In the genomic region with DNA sequence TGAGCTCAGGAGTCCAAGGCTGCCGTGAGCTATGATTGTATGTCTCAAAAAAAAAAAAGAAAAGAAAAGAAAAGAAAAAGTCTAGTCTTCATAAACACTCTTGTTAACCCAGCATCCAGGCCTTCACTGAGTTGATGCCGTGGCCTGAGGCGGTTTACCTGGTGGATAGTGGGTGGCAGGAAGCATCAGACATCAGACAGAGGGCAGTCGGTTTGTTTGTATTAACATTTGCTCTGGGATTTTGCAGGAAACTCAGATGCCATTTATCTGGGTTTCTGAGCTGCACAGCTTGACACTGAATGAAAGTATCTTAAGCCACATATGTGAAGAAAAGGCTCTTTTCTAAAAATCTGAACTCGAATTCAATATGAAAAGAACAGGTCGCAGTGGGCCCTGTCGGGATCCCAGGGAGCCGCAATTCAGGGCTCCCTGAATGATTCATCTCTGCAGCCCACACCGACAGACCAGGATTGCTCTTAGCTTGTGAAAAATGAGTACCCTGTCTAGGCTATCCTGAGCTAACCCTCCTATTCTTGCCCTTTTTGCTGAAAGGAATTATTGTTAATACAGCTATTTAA, we compare ENCODE assay signal across 8 cellular contexts. TPM values are rescaled to one million over a fixed set of nuclear protein-coding genes. Genes with fewer than 3 reads are reported as not detected.
DNase-seq lines count a peak whose midpoint lies in the region; ATAC-seq and TF ChIP-seq lines count a peak whose summit lies in the region.

No MANE protein-coding gene starts in this region.

- TF ChIP-seq CTCF in dorsolateral prefrontal cortex (IDR thresholded peaks at IDR 0.05 in 54 of 56, conservative IDR thresholded peaks at IDR 0.05 in 2 of 56; ENCODE audit: low read depth in 1 of 56, partially characterized antibody in 56 of 56): no peak

- no peaks in the 10 kb centered on the region for H3K9me3 ChIP-seq in neuron (ENCODE audit: low read length)

- H3K27ac ChIP-seq in dorsolateral prefrontal cortex: peak overlapping the region in 56 of 59 donors; percentile 9 to 90 (median 74)

- ATAC-seq in HG02938 (IDR thresholded peaks at IDR 0.05; ENCODE audit: unreplicated experiment) (no peak), sciatic nerve (no peak)

- H3K4me1 ChIP-seq in neuron (ENCODE audit: insufficient read depth, low read length): peaks cover 24% of the 10 kb centered on the region

- no peak overlapping the region for H2AFZ ChIP-seq in neuron (ENCODE audit: low read depth, low read length)

- H3K4me3 ChIP-seq in dorsolateral prefrontal cortex (peak overlapping the region in 56 of 59 donors; percentile 43 to 93 (median 70)), neuron (ENCODE audit: low read length) (peak overlapping the region; percentile 4)

- no peaks in the 10 kb centered on the region for H3K36me3 ChIP-seq in neuron (ENCODE audit: insufficient read depth, low read length)

- intact Hi-C loops in dorsolateral prefrontal cortex (cut with DNase I) (no loop called here), sciatic nerve (cut with DNase I) (no loop called here)

- peak; percentile 74 for DNase-seq in DMS53 (lab: John Stamatoyannopoulos, UW)
- DNase-seq in NCI-H69 (lab: John Stamatoyannopoulos, UW): peak; percentile 79
- DNase-seq in dorsolateral prefrontal cortex: no peak
- no peak for DNase-seq in sciatic nerve (ENCODE audit: low spot score)
- DNase-seq in NCI-H446 (lab: John Stamatoyannopoulos, UW): no peak
- DNase-seq in AG08395 (ENCODE audit: low spot score): no peak

- H3K27me3 ChIP-seq in dorsolateral prefrontal cortex: no peaks in the 10 kb centered on the region
- peaks cover 30% of the 10 kb centered on the region for H3K27me3 ChIP-seq in neuron (ENCODE audit: insufficient read depth, low read length)

RNA-seq across cellular contexts. Expression of a gene that starts 1.1 kb away (rescaled TPM):
- total RNA-seq in dorsolateral prefrontal cortex (100 to 1,000 TPM in 1 of 120 experiments, 10 to 100 TPM in 119; 17.7 to 114 (median 61.1) TPM), sciatic nerve (1.8 TPM)

RNA-seq across cellular contexts. Expression of a gene that starts 56.8 kb away (rescaled TPM):
- not detected for total RNA-seq in dorsolateral prefrontal cortex
- total RNA-seq in sciatic nerve: not detected

Comparison
In these comparisons a context has a peak if more than half of its experiments do, and no peak if none do; other contexts are left out.
1. DNase-seq: peak in DMS53 (single experiment) and NCI-H69 (single experiment); none in dorsolateral prefrontal cortex (0 of 10), sciatic nerve (single experiment), NCI-H446 (0 of 2) and AG08395 (single experiment).